Comparison of ENCODE assay signal across 8 cellular contexts in the genomic region with DNA sequence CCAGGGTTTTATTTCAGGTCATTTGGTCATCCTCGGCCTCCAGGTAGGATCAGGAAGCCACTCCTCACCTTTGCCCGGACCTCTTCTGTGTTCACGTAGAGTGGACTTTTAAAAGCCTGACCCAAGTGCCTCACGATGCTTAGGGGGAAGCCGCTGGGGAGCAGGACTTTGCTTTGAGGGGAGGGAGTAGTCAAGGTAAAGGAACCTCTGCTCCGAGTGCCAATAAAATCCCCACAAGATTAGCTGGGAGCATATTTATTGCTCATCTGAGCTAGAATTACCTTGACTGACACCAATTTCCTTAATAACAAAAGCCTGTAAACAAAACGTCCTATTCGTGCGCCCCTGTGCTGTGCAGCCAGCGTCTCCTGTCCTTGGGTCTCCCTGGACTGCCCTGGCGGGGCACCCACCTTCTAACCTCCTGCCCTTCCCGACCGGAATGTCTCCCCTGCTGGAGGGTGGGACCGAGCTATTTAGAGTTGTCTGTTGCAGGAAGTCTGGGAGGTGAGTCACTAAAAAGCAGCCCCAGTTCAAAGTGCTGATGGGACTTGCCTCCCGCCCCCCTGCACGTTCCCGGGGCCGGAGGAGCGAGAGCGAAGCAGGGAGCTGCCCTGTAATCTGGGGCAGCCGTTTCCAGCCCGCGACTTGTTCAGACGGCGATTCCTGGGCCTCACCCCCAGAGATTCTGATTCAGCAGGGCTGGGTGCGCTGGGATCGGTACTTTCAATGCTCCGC. TPM values are rescaled to one million over a fixed set of nuclear protein-coding genes. Genes with fewer than 3 reads are reported as not detected.
A peak's percentile ranks its signal among the peaks of the same experiment; 100 is the strongest.
DNase-seq lines count a peak whose midpoint lies in the region; ATAC-seq and TF ChIP-seq lines count a peak whose summit lies in the region.

No MANE protein-coding gene starts in this region.

- peak; percentile 6 to 59 for TF ChIP-seq POLR2A in Peyer's patch (IDR thresholded peaks at IDR 0.05)

- peak overlapping the region; percentile 81 to 96 (median 92) for H3K27ac ChIP-seq in Peyer's patch
- H3K27ac ChIP-seq in foreskin keratinocyte: peak overlapping the region; percentile 83
- H3K27ac ChIP-seq in thymus (ENCODE audit: low read depth): peak overlapping the region; percentile 91

- 2% methylated on average over 28 of the region's 28 CpGs for WGBS in thymus

- peak; percentile 2 for ATAC-seq in GM21381 (IDR thresholded peaks at IDR 0.05; ENCODE audit: unreplicated experiment)
- ATAC-seq in foreskin keratinocyte: peak; percentile 75
- no peak for ATAC-seq in GM18858 (IDR thresholded peaks at IDR 0.05; ENCODE audit: unreplicated experiment)

- H3K27me3 ChIP-seq in Peyer's patch: no peaks in the 10 kb centered on the region
- H3K27me3 ChIP-seq in foreskin keratinocyte: peaks cover 13% of the 10 kb centered on the region
- H3K27me3 ChIP-seq in thymus (ENCODE audit: control insufficient read depth, insufficient read depth): no peaks in the 10 kb centered on the region

- TF ChIP-seq CTCF in Peyer's patch (IDR thresholded peaks at IDR 0.05) (peak in 2 of 6 experiments; percentile 36 to 37), foreskin keratinocyte (conservative IDR thresholded peaks at IDR 0.05) (no peak)

- no peaks in the 10 kb centered on the region for H3K36me3 ChIP-seq in Peyer's patch
- H3K36me3 ChIP-seq in thymus (ENCODE audit: control insufficient read depth, insufficient read depth): no peaks in the 10 kb centered on the region

- H3K4me3 ChIP-seq in Peyer's patch: peak overlapping the region; percentile 53 to 92 (median 70)
- H3K4me3 ChIP-seq in thymus (ENCODE audit: low read length): peak overlapping the region; percentile 83

- H3K4me1 ChIP-seq in Peyer's patch (peaks cover 0 to 35% (median 12%) of the 10 kb centered on the region in 4 donors), foreskin keratinocyte (no peaks in the 10 kb centered on the region), thymus (ENCODE audit: control insufficient read depth, insufficient read depth, low read length) (peaks cover 20% of the 10 kb centered on the region)

- H3K9me3 ChIP-seq in Peyer's patch (no peaks in the 10 kb centered on the region), thymus (ENCODE audit: control insufficient read depth) (no peaks in the 10 kb centered on the region)

- DNase-seq in Peyer's patch: peak; percentile 45 to 89 (median 89)
- peak; percentile 86 for DNase-seq in activated effector memory CD4-positive, alpha-beta T cell treated with anti-CD3 and anti-CD28 coated beads, Interleukin-2, amount 50 U/mL, for 16 hours
- DNase-seq in foreskin keratinocyte: peak; percentile 89 to 93
- peak; percentile 71 for DNase-seq in non-pigmented ciliary epithelial cell (ENCODE audit: low read depth)
- no peak for DNase-seq in epidermal melanocyte (ENCODE audit: insufficient read length, low spot score)

RNA-seq across cellular contexts. Expression of a gene that starts 0.8 kb away (rescaled TPM):
- total RNA-seq in Peyer's patch (100 to 1,000 TPM in 2 of 4 donors, 10 to 100 TPM in 2; 34.7 to 179 (median 108) TPM), foreskin keratinocyte (2.6 and 6.4 TPM in 2 replicates)
- polyA plus RNA-seq in foreskin keratinocyte (3.2 and 7.0 TPM in 2 replicates), thymus (56.8 TPM)

RNA-seq across cellular contexts. Expression of a gene that starts 25.1 kb away (rescaled TPM):
- total RNA-seq in Peyer's patch: not detected
- total RNA-seq in foreskin keratinocyte: not detected in 2 replicates
- not detected in 2 replicates for polyA plus RNA-seq in foreskin keratinocyte
- 0.05 TPM for polyA plus RNA-seq in thymus
